1 cellular context compared by ENCODE assay signal in genomic region chr15:94411279-94411678, GRCh38.
TF ChIP-seq lines count a peak whose summit lies in the region.

No MANE protein-coding gene starts in this region.

TF ChIP-seq in WTC11, 78 proteins besides CTCF, POLR2A, EP300 and RAD21 (continued from another document):
- TF ChIP-seq USF1 (CRISPR knock-in tag; IDR thresholded peaks at IDR 0.05) (no peak), TP53 (CRISPR knock-in tag; IDR thresholded peaks at IDR 0.05) (no peak), ZNF671 (CRISPR knock-in tag; IDR thresholded peaks at IDR 0.05) (no peak), OVOL2 (CRISPR knock-in tag; IDR thresholded peaks at IDR 0.05; ENCODE audit: borderline replicate concordance) (no peak), CREB1 (CRISPR knock-in tag; IDR thresholded peaks at IDR 0.05) (no peak), ARID4B (CRISPR knock-in tag; IDR thresholded peaks at IDR 0.05; ENCODE audit: borderline replicate concordance) (no peak)
